ENCODE assay signal across 8 cellular contexts in genomic region chr1:87330201-87330953, GRCh38. TPM values are rescaled to one million over a fixed set of nuclear protein-coding genes. Genes with fewer than 3 reads are reported as not detected.
DNase-seq lines count a peak whose midpoint lies in the region; ATAC-seq, FAIRE-seq and TF ChIP-seq lines count a peak whose summit lies in the region.

No MANE protein-coding gene starts in this region.

- peak overlapping the region; percentile 85 for H3K27ac Mint-ChIP-seq in stimulated activated effector memory CD8-positive, alpha-beta T cell treated with anti-CD3 and anti-CD28 coated beads, Interleukin-12 subunit alpha, Interleukin-12 subunit beta, amount 100 ng/mL, for 72 hours

- H3K4me2 ChIP-seq in OCI-LY1 (ENCODE audit: low read length) (peak overlapping the region; percentile 89), keratinocyte (ENCODE audit: control insufficient read depth, extremely low read depth, insufficient read depth, low read depth, low read length) (peak overlapping the region; percentile 90)

- no peaks in the 10 kb centered on the region for H3K9me1 ChIP-seq in keratinocyte (ENCODE audit: control insufficient read depth, extremely low read depth, insufficient read depth, low read length)

- intact Hi-C loops in Right ventricle myocardium superior (cut with DNase I) (no loop called here), Right ventricle myocardium inferior (cut with DNase I) (loop anchor here (5.0 kb wide), 1 partner anchor 117 kb away; no protein-coding TSS in a partner anchor)

- H3K9me3 Mint-ChIP-seq in stimulated activated effector memory CD8-positive, alpha-beta T cell treated with anti-CD3 and anti-CD28 coated beads, Interleukin-12 subunit alpha, Interleukin-12 subunit beta, amount 100 ng/mL, for 72 hours: no peaks in the 10 kb centered on the region

- H3K4me1 ChIP-seq in OCI-LY1 (ENCODE audit: insufficient read depth, low read length, severe bottlenecking) (peaks cover 63% of the 10 kb centered on the region), keratinocyte (ENCODE audit: control insufficient read depth, extremely low read depth, insufficient read depth, low read length) (peaks cover 36% of the 10 kb centered on the region)

- H3K27ac ChIP-seq in OCI-LY1 (ENCODE audit: low read depth, low read length, poor library complexity, severe bottlenecking) (no peak overlapping the region), keratinocyte (ENCODE audit: control insufficient read depth, insufficient read depth, low read length) (peak overlapping the region; percentile 88)

- DNase-seq in Right ventricle myocardium superior (peak; percentile 42), Right ventricle myocardium inferior (ENCODE audit: missing footprints) (no peak), cardiac fibroblast (ENCODE audit: low read depth in 2 of 2) (peak; percentile 29 to 39), keratinocyte (ENCODE audit: low read depth, low spot score) (no peak), COR-L47 (lab: John Stamatoyannopoulos, UW) (no peak)
- DNase-seq in stimulated activated effector memory CD8-positive, alpha-beta T cell treated with anti-CD3 and anti-CD28 coated beads, Interleukin-12 subunit alpha, Interleukin-12 subunit beta, amount 100 ng/mL, for 72 hours (ENCODE audit: low spot score in 2 of 2): peak in 1 of 2 donors; percentile 57

- peaks cover 50% of the 10 kb centered on the region for H3K36me3 Mint-ChIP-seq in stimulated activated effector memory CD8-positive, alpha-beta T cell treated with anti-CD3 and anti-CD28 coated beads, Interleukin-12 subunit alpha, Interleukin-12 subunit beta, amount 100 ng/mL, for 72 hours

- ATAC-seq in Right ventricle myocardium superior (ENCODE audit: poor library complexity): no peak
- ATAC-seq in Right ventricle myocardium inferior: no peak
- no peak for ATAC-seq in stimulated activated effector memory CD8-positive, alpha-beta T cell treated with anti-CD3 and anti-CD28 coated beads, Interleukin-12 subunit alpha, Interleukin-12 subunit beta, amount 100 ng/mL, for 72 hours
- ATAC-seq in GM21737 (IDR thresholded peaks at IDR 0.05; ENCODE audit: unreplicated experiment): no peak

- no peaks in the 10 kb centered on the region for H3K79me2 ChIP-seq in OCI-LY1 (ENCODE audit: insufficient read depth, low read length)
- H3K79me2 ChIP-seq in keratinocyte (ENCODE audit: control insufficient read depth, insufficient read depth, low read length): peaks cover 34% of the 10 kb centered on the region

- H3K4me3 Mint-ChIP-seq in stimulated activated effector memory CD8-positive, alpha-beta T cell treated with anti-CD3 and anti-CD28 coated beads, Interleukin-12 subunit alpha, Interleukin-12 subunit beta, amount 100 ng/mL, for 72 hours: peak overlapping the region; percentile 95

- H3K4me1 Mint-ChIP-seq in stimulated activated effector memory CD8-positive, alpha-beta T cell treated with anti-CD3 and anti-CD28 coated beads, Interleukin-12 subunit alpha, Interleukin-12 subunit beta, amount 100 ng/mL, for 72 hours: peaks cover 57% of the 10 kb centered on the region

- H3K36me3 ChIP-seq in OCI-LY1 (ENCODE audit: insufficient read depth, low read length): peaks cover 17% of the 10 kb centered on the region
- H3K36me3 ChIP-seq in keratinocyte (ENCODE audit: control insufficient read depth in 2 of 2, extremely low read depth in 1 of 2, insufficient read depth in 2 of 2, low read length in 2 of 2): peaks cover 0 to 5% of the 10 kb centered on the region in 2 experiments

- no peaks in the 10 kb centered on the region for H3K9me2 ChIP-seq in OCI-LY1 (ENCODE audit: low read depth, low read length)

- no peaks in the 10 kb centered on the region for H3K9me3 ChIP-seq in OCI-LY1 (ENCODE audit: low read length)
- H3K9me3 ChIP-seq in keratinocyte (ENCODE audit: control insufficient read depth, low read depth, low read length): no peaks in the 10 kb centered on the region

- TF ChIP-seq CTCF in OCI-LY1 (IDR thresholded peaks at IDR 0.05; ENCODE audit: low read length): no peak
- TF ChIP-seq CTCF in cardiac fibroblast (IDR thresholded peaks at IDR 0.05; ENCODE audit: low read depth, low read length): no peak
- TF ChIP-seq CTCF in keratinocyte (optimal IDR thresholded peaks at IDR 0.05 in 1 of 3, IDR thresholded peaks at IDR 0.05 in 1 of 3, conservative IDR thresholded peaks at IDR 0.05 in 1 of 3; ENCODE audit: extremely low read depth in 1 of 3, insufficient read depth in 2 of 3, low read length in 3 of 3): no peak

- no peak for FAIRE-seq in keratinocyte (lab: Jason Lieb, UNC)

- H4K20me1 ChIP-seq in OCI-LY1 (ENCODE audit: insufficient read depth, low read length) (no peaks in the 10 kb centered on the region), keratinocyte (ENCODE audit: control insufficient read depth, extremely low read depth, insufficient read depth, low read length) (peaks cover 7% of the 10 kb centered on the region)

- H3K27me3 ChIP-seq in OCI-LY1 (ENCODE audit: insufficient read depth, low read length) (no peaks in the 10 kb centered on the region), keratinocyte (ENCODE audit: control insufficient read depth, extremely low read depth, insufficient read depth, low read length) (no peaks in the 10 kb centered on the region)

- H3K4me3 ChIP-seq in OCI-LY1 (ENCODE audit: low read depth, low read length, poor library complexity, severe bottlenecking) (peak overlapping the region; percentile 80), cardiac fibroblast (replicated peaks in 1 of 2; ENCODE audit: low read depth in 2 of 2, low read length in 2 of 2) (peak overlapping the region; percentile 71 to 80), keratinocyte (ENCODE audit: control insufficient read depth in 2 of 3, extremely low read depth in 1 of 3, insufficient read depth in 2 of 3, low read depth in 1 of 3, low read length in 3 of 3) (peak overlapping the region; percentile 71 to 92 (median 87))

- no peak overlapping the region for H2AFZ ChIP-seq in OCI-LY1 (ENCODE audit: low read length)
- H2AFZ ChIP-seq in keratinocyte (ENCODE audit: control insufficient read depth, low read length): peak overlapping the region; percentile 68

- dilution Hi-C loops in keratinocyte (cut with MboI; ENCODE audit: extremely low pct_ligation_motif_present, low sequenced_read_pairs): no loop called here

- H3K9ac ChIP-seq in OCI-LY1 (ENCODE audit: low read length) (peak overlapping the region; percentile 68), keratinocyte (ENCODE audit: control insufficient read depth, extremely low read depth, insufficient read depth, low read length) (peak overlapping the region; percentile 89)

- peaks cover 10% of the 10 kb centered on the region for H3F3A ChIP-seq in OCI-LY1 (ENCODE audit: insufficient read depth, low read length)

RNA-seq across cellular contexts. Expression of gene LMO4, which starts 1.7 kb away (rescaled TPM):
- 42.0 TPM for total RNA-seq in Right ventricle myocardium superior
- 44.3 TPM for total RNA-seq in Right ventricle myocardium inferior
- 31.7 to 33.4 TPM (median 33.4 TPM) in 3 replicates for polyA plus RNA-seq in keratinocyte
- polyA plus RNA-seq in keratinocyte (2011; ENCODE audit: low read depth): 15.5 TPM
- polyA plus RNA-seq in keratinocyte (2011; cell fraction: cytosol; rRNA removed): 24.2 and 34.9 TPM in 2 replicates
- 22.1 and 24.3 TPM in 2 replicates for polyA plus RNA-seq in keratinocyte (2011; cell fraction: nucleus; rRNA removed)
- 23.5 and 48.9 TPM in 2 replicates for polyA plus RNA-seq in keratinocyte (2012; ENCODE audit: low replicate concordance)
- polyA minus RNA-seq in keratinocyte: 9.5 to 19.7 TPM (median 16.3 TPM) in 3 replicates
- polyA minus RNA-seq in keratinocyte (2011; cell fraction: cytosol; rRNA and poly(A)+ RNA removed): 15.2 TPM
- polyA minus RNA-seq in keratinocyte (2011; cell fraction: nucleus; rRNA and poly(A)+ RNA removed): 3.1 and 5.0 TPM in 2 replicates

Comparison
In these comparisons a context has a peak if more than half of its experiments do, and no peak if none do; other contexts are left out.
1. DNase-seq: peak in Right ventricle myocardium superior (single experiment) and cardiac fibroblast (2 of 2); none in Right ventricle myocardium inferior (single experiment), keratinocyte (single experiment) and COR-L47 (single experiment).
2. Peak in every context shown above with its lines, with median percentiles within 50 percentile points of each other: H3K4me3 ChIP-seq.